In the genomic region with DNA sequence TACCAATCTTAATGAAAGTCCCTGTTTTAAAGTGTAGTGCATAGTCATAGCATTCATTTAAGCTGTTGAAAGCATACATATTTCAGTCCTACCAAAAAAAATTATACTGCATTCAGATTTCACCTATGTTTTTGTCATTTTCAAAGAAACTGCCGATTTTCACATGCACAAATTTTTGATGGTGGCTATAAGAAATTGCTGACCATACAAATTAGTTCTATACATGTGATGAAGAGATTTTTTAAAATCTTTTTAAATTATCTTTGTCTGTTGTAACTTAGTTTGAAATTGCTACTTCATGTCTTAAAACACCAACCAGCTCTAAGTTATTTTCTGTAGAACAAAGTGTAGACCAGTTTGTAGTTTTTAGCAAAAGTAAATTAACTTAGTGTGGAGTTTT, we compare ENCODE assay signal across 20 cellular contexts. TPM values are rescaled to one million over a fixed set of nuclear protein-coding genes. Genes with fewer than 3 reads are reported as not detected.
DNase-seq lines count a peak whose midpoint lies in the region; ATAC-seq, FAIRE-seq and TF ChIP-seq lines count a peak whose summit lies in the region.
"Had no signal": no experiment of that assay in that cellular context is flagged by ENCODE, and none has a peak within 500 bp of the region (broad histone marks: within the 10 kb centered on the region; RNA-seq: fewer than 3 reads in every experiment).

No MANE protein-coding gene starts in this region.

- H3K27me3 ChIP-seq in IMR-90 (ENCODE audit: control insufficient read depth, insufficient read depth, low read length) (no peaks in the 10 kb centered on the region), H1 (replicated peaks in 1 of 4; ENCODE audit: control insufficient read depth in 3 of 4, extremely low read depth in 1 of 4, insufficient read depth in 3 of 4, low read length in 3 of 4) (no peaks in the 10 kb centered on the region)
- H3K27me3 ChIP-seq: BLaER1 treated with 17β-estradiol and CSF1 and Interleukin-3, amounts not matched to agents 10 nM and 100 nM had no signal

- no peak for TF ChIP-seq POLR2A in A549 (IDR thresholded peaks at IDR 0.05; ENCODE audit: low read length)
- TF ChIP-seq POLR2A in IMR-90 (IDR thresholded peaks at IDR 0.05; ENCODE audit: low read depth, low read length), result no peak
- no peak for TF ChIP-seq POLR2A in H1 (IDR thresholded peaks at IDR 0.05; ENCODE audit: control extremely low read depth in 1 of 2, low read depth in 2 of 2, low read length in 2 of 2)

- no peak for FAIRE-seq in A549 (lab: Jason Lieb, UNC)
- no peak for FAIRE-seq in H1 (lab: Jason Lieb, UNC)
- FAIRE-seq: A204.1, D721Med, G401.6, GM12891, GM19239 had no signal

- no peak overlapping the region for H2AK5ac ChIP-seq in IMR-90 (ENCODE audit: low read depth, low read length)
- H2AK5ac ChIP-seq in H1 (ENCODE audit: low read depth, low read length), result no peak overlapping the region

- H3K79me1 ChIP-seq in IMR-90 (ENCODE audit: low read depth in 1 of 2, low read length in 2 of 2) (no peaks in the 10 kb centered on the region), H1 (ENCODE audit: low read depth, low read length) (no peaks in the 10 kb centered on the region)

- H2BK120ac ChIP-seq in IMR-90 (ENCODE audit: low read depth, low read length), result no peak overlapping the region
- no peak overlapping the region for H2BK120ac ChIP-seq in H1 (replicated peaks; ENCODE audit: low read depth, low read length)

- H3K36me3 ChIP-seq in IMR-90 (ENCODE audit: control insufficient read depth, insufficient read depth, low read length) (no peaks in the 10 kb centered on the region), H1 (ENCODE audit: control insufficient read depth in 2 of 4, insufficient read depth in 4 of 4, low read length in 3 of 4) (no peaks in the 10 kb centered on the region)
- H3K36me3 ChIP-seq: BLaER1 treated with 17β-estradiol and CSF1 and Interleukin-3, amounts not matched to agents 10 nM and 100 nM had no signal

- H4K91ac ChIP-seq in IMR-90 (ENCODE audit: insufficient read depth, low read depth, low read length), result no peak overlapping the region
- H4K91ac ChIP-seq in H1 (replicated peaks; ENCODE audit: insufficient read length, low read length), result no peak overlapping the region

- H3K14ac ChIP-seq in IMR-90 (replicated peaks; ENCODE audit: low read depth, low read length) (no peak overlapping the region), H1 (ENCODE audit: insufficient read length) (no peak overlapping the region)

- H2BK12ac ChIP-seq in H1 (ENCODE audit: low read depth, low read length), result no peak overlapping the region

- peaks cover 0 to 7% of the 10 kb centered on the region in 2 experiments; a peak in 2 of 4 replicates for H3K79me2 ChIP-seq in H1 (ENCODE audit: control insufficient read depth in 1 of 2, insufficient read depth in 2 of 2, low read length in 2 of 2)

- H3K9ac ChIP-seq in IMR-90 (ENCODE audit: low read depth, low read length) (no peak overlapping the region), H1 (replicated peaks in 1 of 4; ENCODE audit: extremely low read depth in 1 of 4, low read depth in 3 of 4, low read length in 3 of 4) (no peak overlapping the region)
- H3K9ac ChIP-seq: BLaER1 treated with 17β-estradiol and CSF1 and Interleukin-3, amounts not matched to agents 10 nM and 100 nM had no signal

- TF ChIP-seq EP300 in A549 (IDR thresholded peaks at IDR 0.05) (no peak), H1 (IDR thresholded peaks at IDR 0.05; ENCODE audit: borderline replicate concordance in 1 of 2, low read depth in 2 of 2, low read length in 2 of 2) (no peak)

- H3K23me2 ChIP-seq in H1 (ENCODE audit: low read depth, low read length), result peaks cover 6% of the 10 kb centered on the region; the same call in 1 of the 2 replicates

- no peak overlapping the region for H3K4me2 ChIP-seq in A549
- no peak overlapping the region for H3K4me2 ChIP-seq in IMR-90 (ENCODE audit: low read depth, low read length)
- no peak overlapping the region for H3K4me2 ChIP-seq in H1 (ENCODE audit: insufficient read depth in 1 of 2, low read depth in 2 of 2, low read length in 2 of 2)
- H3K4me2 ChIP-seq: BLaER1 treated with 17β-estradiol and CSF1 and Interleukin-3, amounts not matched to agents 10 nM and 100 nM had no signal

- ATAC-seq in A549 (no peak), IMR-90 (ENCODE audit: low read depth) (no peak)
- ATAC-seq: CD8-positive, alpha-beta T cell had no signal

- DNase-seq in A549 (ENCODE audit: low read depth in 1 of 2, low spot score in 1 of 2), result no peak
- no peak for DNase-seq in IMR-90
- DNase-seq in H1 (ENCODE audit: low read depth in 1 of 2, low spot score in 2 of 2), result no peak
- no peak for DNase-seq in NCI-H2171 treated with DMSO at 0.1 percent for 48 hours (lab: John Stamatoyannopoulos, UW)
- DNase-seq in ureter (ENCODE audit: low spot score), result no peak
- DNase-seq: 8988T; AML-193; Caco-2; Calu3; CD4-positive, alpha-beta T cell; CD8-positive, alpha-beta T cell; DMS79 treated with DMSO at 0.1 percent for 48 hours; GF-D8 had no signal

- H2AFZ ChIP-seq in IMR-90 (replicated peaks; ENCODE audit: low read length, poor library complexity) (no peak overlapping the region), H1 (ENCODE audit: low read length) (no peak overlapping the region)

- peaks cover 12% of the 10 kb centered on the region for H3K4me1 ChIP-seq in A549
- H3K4me1 ChIP-seq in IMR-90 (ENCODE audit: control insufficient read depth, insufficient read depth, low read length), result no peaks in the 10 kb centered on the region; the same call in 1 of the 2 replicates
- H3K4me1 ChIP-seq in H1 (replicated peaks in 1 of 4; ENCODE audit: control insufficient read depth in 3 of 4, insufficient read depth in 4 of 4, low read length in 3 of 4), result peaks cover 0 to 5% (median 0%) of the 10 kb centered on the region in 4 experiments; a peak in 2 of 7 replicates

- CTCF ChIA-PET in A549 (lab: Yijun Ruan, JAX) (no interaction called here), IMR-90 (lab: Yijun Ruan, JAX) (no interaction called here), H1 (lab: Charles Lee; ENCODE audit: partially characterized antibody) (interaction anchor here (0.6 to 1.6 kb wide), 3 partner anchors 230 to 270 kb away, joined by 3 to 5 read pairs (median 3); no protein-coding TSS in a partner anchor)

- H2BK5ac ChIP-seq in IMR-90 (ENCODE audit: low read depth, low read length, poor library complexity, severe bottlenecking) (no peak overlapping the region), H1 (ENCODE audit: low read depth, low read length) (no peak overlapping the region)

- H3K18ac ChIP-seq in IMR-90 (ENCODE audit: low read depth, low read length) (no peak overlapping the region), H1 (ENCODE audit: extremely low read depth, low read length) (no peak overlapping the region)

- H3K9me3 ChIP-seq in A549, result peaks cover 5% of the 10 kb centered on the region; the same call in 1 of the 3 replicates
- H3K9me3 ChIP-seq in IMR-90 (ENCODE audit: control insufficient read depth, insufficient read depth, low read length), result no peaks in the 10 kb centered on the region
- H3K9me3 ChIP-seq in H1 (ENCODE audit: insufficient read depth in 2 of 2, low read depth in 1 of 2, low read length in 1 of 2), result no peaks in the 10 kb centered on the region
- H3K9me3 ChIP-seq: Caco-2 had no signal

- in situ Hi-C loops in IMR-90 (cut with MboI; ENCODE audit: low sequenced_read_pairs), result no loop called here

- H2BK15ac ChIP-seq in IMR-90 (ENCODE audit: low read depth, low read length), result no peak overlapping the region
- H2BK15ac ChIP-seq in H1 (ENCODE audit: low read length), result no peak overlapping the region

- H4K8ac ChIP-seq in IMR-90 (ENCODE audit: low read depth in 2 of 2, low read length in 2 of 2), result no peak overlapping the region
- no peak overlapping the region for H4K8ac ChIP-seq in H1 (ENCODE audit: extremely low read depth, insufficient read depth, low read length)

- BruUV-seq in IMR-90 (replicated peaks; lab: Mats Ljungman, UMichigan), result no TSS peak

- no peak overlapping the region for H2AK9ac ChIP-seq in IMR-90 (replicated peaks; ENCODE audit: low read depth, low read length, poor library complexity)

- H3K56ac ChIP-seq in IMR-90 (ENCODE audit: extremely low read depth, insufficient read depth, low read length) (no peak overlapping the region), H1 (replicated peaks; ENCODE audit: insufficient read length, low read depth, low read length) (no peak overlapping the region)

- TF ChIP-seq CTCF in A549 (IDR thresholded peaks at IDR 0.05), result no peak
- TF ChIP-seq CTCF in IMR-90 (conservative IDR thresholded peaks at IDR 0.05; ENCODE audit: low read depth, low read length), result no peak
- no peak for TF ChIP-seq CTCF in H1 (IDR thresholded peaks at IDR 0.05; ENCODE audit: control extremely low read depth in 1 of 3, insufficient read depth in 1 of 3, low read depth in 1 of 3, low read length in 3 of 3)

- WGBS in A549 (ENCODE audit: missing lambda C conversion rate), result 70% methylated on average over 1 of the region's 1 CpG
- no CpG with 5 or more reads among the region's 1 CpG for WGBS in IMR-90 (ENCODE audit: extremely low coverage in 2 of 2, insufficient read length in 1 of 2), 2 experiments
- WGBS in H1 (ENCODE audit: extremely low coverage in 1 of 2, insufficient coverage in 1 of 2, insufficient read length in 1 of 2, insufficient replicate concordance in 2 of 2, low coverage in 1 of 2, low lambda C conversion rate in 2 of 2, missing lambda C conversion rate in 1 of 2), 2 experiments, result 81% methylated on average over 1 of the region's 1 CpG; no CpG with 5 or more reads in 1 of the 2 experiments

- no peak overlapping the region for H2BK20ac ChIP-seq in IMR-90 (ENCODE audit: low read depth, low read length)
- H2BK20ac ChIP-seq in H1 (ENCODE audit: low read length), result no peak overlapping the region

- TF ChIP-seq RAD21 in A549 (conservative IDR thresholded peaks at IDR 0.05 in 1 of 2, IDR thresholded peaks at IDR 0.05 in 1 of 2) (no peak), IMR-90 (IDR thresholded peaks at IDR 0.05; ENCODE audit: low read length) (no peak), H1 (IDR thresholded peaks at IDR 0.05 in 1 of 2, conservative IDR thresholded peaks at IDR 0.05 in 1 of 2; ENCODE audit: low read depth in 2 of 2, low read length in 2 of 2) (no peak)

- no peak overlapping the region for H3K4me3 ChIP-seq in A549
- no peak overlapping the region for H3K4me3 ChIP-seq in IMR-90 (ENCODE audit: insufficient read depth, low read depth, low read length)
- H3K4me3 ChIP-seq in H1 (ENCODE audit: extremely low read depth in 1 of 4, insufficient read depth in 2 of 4, low read depth in 3 of 4, low read length in 4 of 4), result no peak overlapping the region
- H3K4me3 ChIP-seq: BLaER1 treated with 17β-estradiol and CSF1 and Interleukin-3, amounts not matched to agents 10 nM and 100 nM had no signal

- no peak overlapping the region for H3K27ac ChIP-seq in A549
- no peak overlapping the region for H3K27ac ChIP-seq in IMR-90 (ENCODE audit: insufficient read depth, low read length)
- H3K27ac ChIP-seq in H1 (ENCODE audit: low read depth, low read length), result no peak overlapping the region
- H3K27ac ChIP-seq: BLaER1 treated with 17β-estradiol and CSF1 and Interleukin-3, amounts not matched to agents 10 nM and 100 nM; C4-2B had no signal

- H4K20me1 ChIP-seq in IMR-90 (ENCODE audit: insufficient read depth, low read length) (no peaks in the 10 kb centered on the region), H1 (replicated peaks in 1 of 2; ENCODE audit: control insufficient read depth in 1 of 2, insufficient read depth in 2 of 2, low read length in 2 of 2) (no peaks in the 10 kb centered on the region)
- H4K20me1 ChIP-seq: BLaER1 treated with 17β-estradiol and CSF1 and Interleukin-3, amounts not matched to agents 10 nM and 100 nM had no signal

- POLR2A ChIA-PET in A549 (lab: Yijun Ruan, JAX), result no interaction called here
- POLR2A ChIA-PET in IMR-90 (lab: Charles Lee; ENCODE audit: unreplicated experiment), result no interaction called here
- POLR2A ChIA-PET in H1 (lab: Charles Lee; ENCODE audit: partially characterized antibody), result interaction anchor here (4.0 kb wide), 1 partner anchor 9 kb away, joined by 38 read pairs; no protein-coding TSS in a partner anchor

- intact Hi-C loops in IMR-90 (cut with micrococcal nuclease), result no loop called here

- dilution Hi-C loops in IMR-90 (cut with HindIII; ENCODE audit: low sequenced_read_pairs, unreplicated experiment), result no loop called here

- H4K5ac ChIP-seq in IMR-90 (ENCODE audit: low read depth, low read length) (no peak overlapping the region), H1 (ENCODE audit: insufficient read length, low read depth, low read length) (no peak overlapping the region)

- no peaks in the 10 kb centered on the region for H3K9me1 ChIP-seq in IMR-90 (ENCODE audit: insufficient read depth, low read length)

- no peak overlapping the region for H3K23ac ChIP-seq in IMR-90 (ENCODE audit: low read depth, low read length)
- H3K23ac ChIP-seq in H1 (ENCODE audit: insufficient read length), result no peak overlapping the region

- H3K4ac ChIP-seq in IMR-90 (ENCODE audit: low read depth, low read length) (no peak overlapping the region), H1 (replicated peaks; ENCODE audit: insufficient read length, low read depth, low read length) (no peak overlapping the region)

RNA-seq across cellular contexts. Expression of a gene that starts 3.5 kb away (rescaled TPM):
- polyA plus RNA-seq in A549 (2011; rRNA removed), result 19.6 and 22.4 TPM in 2 replicates
- 5.4 and 9.1 TPM in 2 replicates for polyA plus RNA-seq in A549 (2012; cell fraction: cytosol; rRNA removed)
- 2.3 and 3.5 TPM in 2 replicates for polyA plus RNA-seq in A549 (2012; cell fraction: nucleus; rRNA removed)
- polyA plus RNA-seq in A549 (2017; fragmentation: RNase III; extraction: RNeasy Plus Mini Kit Qiagen cat#74134 plus additional on column Dnase treatment), result 12.5 to 15.0 TPM (median 13.3 TPM) in 3 replicates
- 35.1 and 39.4 TPM in 2 replicates for polyA minus RNA-seq in A549 (2011; rRNA and poly(A)+ RNA removed)
- total RNA-seq in IMR-90 (2012; rRNA removed), result 41.9 and 60.4 TPM in 2 replicates
- polyA plus RNA-seq in IMR-90 (2012; rRNA removed), result 16.0 and 16.7 TPM in 2 replicates
- 2.1 and 5.9 TPM in 2 replicates for polyA plus RNA-seq in IMR-90 (2012; cell fraction: cytosol; rRNA removed)
- polyA plus RNA-seq in IMR-90 (2012; cell fraction: nucleus; rRNA removed; ENCODE audit: low replicate concordance), result 2.7 and 5.9 TPM in 2 replicates
- total RNA-seq in H1 (2021; fragmentation: NEBNext Ultra II Directional; extraction: Animal tissue kit (Norgen Biotek cat#: 25700)), result 53.5 and 57.8 TPM in 2 replicates
- polyA plus RNA-seq in H1 (2011; rRNA removed), result 16.7 and 24.1 TPM in 2 replicates
- polyA plus RNA-seq in H1 (2011; cell fraction: cytosol; rRNA removed), result 19.0 TPM
- polyA plus RNA-seq in H1 (2011; cell fraction: nucleus; rRNA removed), result 24.4 TPM
- 24.3 to 34.7 TPM (median 27.6 TPM) in 4 replicates for polyA plus RNA-seq in H1 (2012, experiment 1 of 2)
- polyA plus RNA-seq in H1 (2012, experiment 2 of 2), result 1.5 TPM
- polyA plus RNA-seq in H1 (2013, experiment 1 of 2), result 22.2 TPM
- polyA plus RNA-seq in H1 (2013, experiment 2 of 2), result 22.8 TPM
- polyA minus RNA-seq in H1 (2011; rRNA and poly(A)+ RNA removed), result 100 and 129 TPM in 2 replicates
- polyA minus RNA-seq in H1 (2011; cell fraction: cytosol; rRNA and poly(A)+ RNA removed), result 49.8 TPM
- 39.5 TPM for polyA minus RNA-seq in H1 (2011; cell fraction: nucleus; rRNA and poly(A)+ RNA removed)
- 33.9 TPM for total RNA-seq in ureter
